Comparison of ENCODE assay signal across 21 cellular contexts in the genomic region with DNA sequence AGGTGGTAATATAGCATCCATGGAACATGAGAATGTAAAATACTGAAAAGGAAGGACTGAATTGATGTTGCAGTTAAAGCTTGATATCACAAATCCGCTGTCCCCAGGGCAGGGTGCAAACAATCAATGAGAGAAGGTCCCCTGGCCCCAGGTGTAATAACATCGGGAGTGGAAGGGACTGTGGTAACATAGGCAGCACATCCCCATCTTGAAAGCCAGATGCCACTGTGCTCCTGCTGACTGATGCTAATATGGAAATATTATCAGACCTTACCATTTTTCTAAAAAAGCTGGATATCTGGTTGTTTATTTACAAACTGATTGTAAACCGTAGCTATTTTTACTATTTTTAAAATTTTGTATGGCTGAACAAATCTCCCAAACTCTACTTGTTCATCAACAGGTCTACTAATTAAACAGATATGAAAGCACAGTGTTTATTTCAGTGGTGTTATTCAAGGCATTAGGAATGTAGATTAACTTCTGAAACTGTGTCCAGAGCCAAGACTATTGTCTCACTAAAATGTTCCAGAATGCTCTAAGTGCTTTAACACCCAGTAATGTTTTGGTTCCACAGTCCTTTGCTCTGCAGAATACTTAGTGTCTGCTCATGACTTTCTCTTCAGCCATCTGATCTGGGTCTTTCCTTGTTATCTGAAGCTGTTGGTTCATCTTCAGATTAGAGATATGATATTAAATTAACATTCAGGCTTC.
"Had no signal": no experiment of that assay in that cellular context is flagged by ENCODE, and none has a peak within 500 bp of the region (broad histone marks: within the 10 kb centered on the region; RNA-seq: fewer than 3 reads in every experiment).

No MANE protein-coding gene starts in this region.

- H3K4me2 ChIP-seq: neural progenitor cell had no signal

- H2AFZ ChIP-seq: neural progenitor cell, parathyroid adenoma had no signal

- H3K27me3 ChIP-seq: left lung, neural progenitor cell, stomach, transverse colon had no signal

- DNase-seq: cortex of kidney; dorsolateral prefrontal cortex; effector CD8-positive, alpha-beta T cell; foreskin melanocyte; islet precursor cell; left lung; mesenchymal stem cell; midbrain; nucleus accumbens; small intestine; stimulated activated CD4-positive, alpha-beta T cell treated with anti-CD3 and anti-CD28 coated beads, Interleukin-12 subunit alpha, Interleukin-12 subunit beta, amount 100 ng/mL, for 4 hours; stimulated activated naive CD4-positive, alpha-beta T cell; stomach; substantia nigra; transverse colon had no signal

- H3K4me3 ChIP-seq: dorsolateral prefrontal cortex, left lung, lung, neural progenitor cell, prostate gland, stomach, thoracic aorta, transverse colon had no signal

- H3K9me3 ChIP-seq: left lung, prostate gland, stomach, thoracic aorta, transverse colon had no signal

- H3K27ac ChIP-seq: dorsolateral prefrontal cortex, left lung, neural progenitor cell, parathyroid adenoma, prostate gland, stomach, thoracic aorta, transverse colon had no signal

- ATAC-seq: left lung; natural killer cell treated with Interleukin-12 subunit alpha and Interleukin-12 subunit beta and Interleukin-15 and Interleukin-18, amount 100 ng/mL, for 72 hours had no signal

- H3K4me1 ChIP-seq: parathyroid adenoma had no signal

- H3K79me2 ChIP-seq: parathyroid adenoma had no signal

- H3K36me3 ChIP-seq: left lung, neural progenitor cell, prostate gland, stomach, thoracic aorta, transverse colon had no signal

- H3K9ac ChIP-seq: neural progenitor cell, parathyroid adenoma had no signal
